1 cellular context compared by ENCODE assay signal in genomic region chr5:149391524-149391923, GRCh38.
TF ChIP-seq lines count a peak whose summit lies in the region.

No MANE protein-coding gene starts in this region.

TF ChIP-seq in K562, 482 proteins besides CTCF, POLR2A, EP300 and RAD21:
- TF ChIP-seq ETV6 (IDR thresholded peaks at IDR 0.05; ENCODE audit: borderline replicate concordance in 1 of 2, low read depth in 2 of 2, low read length in 1 of 2) = no peak
- TF ChIP-seq ETV6 (CRISPR knock-in tag; IDR thresholded peaks at IDR 0.05; ENCODE audit: borderline replicate concordance) = no peak
- TF ChIP-seq RFX7 (CRISPR knock-in tag; IDR thresholded peaks at IDR 0.05) = no peak
- no peak for TF ChIP-seq SRSF7 (optimal IDR thresholded peaks at IDR 0.05; ENCODE audit: low read depth, low read length)
- no peak for TF ChIP-seq TRIM28 (IDR thresholded peaks at IDR 0.05)
